Comparison of ENCODE assay signal across 10 cellular contexts in the genomic region with DNA sequence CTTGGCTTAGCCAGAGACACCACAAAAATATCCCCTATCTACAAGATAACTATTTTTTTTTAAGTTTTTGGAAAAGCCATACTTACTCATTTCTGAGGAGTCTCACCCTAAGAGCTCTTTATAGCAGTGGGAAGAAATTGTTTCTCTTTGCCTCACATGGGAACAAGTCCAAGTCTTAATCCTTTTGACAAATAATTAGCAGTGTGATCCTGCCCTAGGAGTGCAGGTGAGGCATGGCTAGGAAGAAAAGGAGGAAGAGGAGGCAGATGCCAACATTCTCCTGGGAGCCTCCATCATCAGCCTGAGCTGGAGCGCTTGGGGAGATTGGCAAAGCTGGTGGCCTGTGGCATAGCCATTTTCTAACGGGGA.
DNase-seq lines count a peak whose midpoint lies in the region; ATAC-seq and TF ChIP-seq lines count a peak whose summit lies in the region.
"Had no signal": no experiment of that assay in that cellular context is flagged by ENCODE, and none has a peak within 500 bp of the region (broad histone marks: within the 10 kb centered on the region; RNA-seq: fewer than 3 reads in every experiment).

No MANE protein-coding gene starts in this region.

- H3K27me3 Mint-ChIP-seq in activated naive CD8-positive, alpha-beta T cell treated with anti-CD3 and anti-CD28 coated beads, Interleukin-2, amount 50 U/mL, for 24 hours: no peaks in the 10 kb centered on the region
- no peaks in the 10 kb centered on the region for H3K27me3 Mint-ChIP-seq in naive B cell

- peak overlapping the region; percentile 76 for H3K27ac Mint-ChIP-seq in activated naive CD8-positive, alpha-beta T cell treated with anti-CD3 and anti-CD28 coated beads, Interleukin-2, amount 50 U/mL, for 24 hours
- peak overlapping the region in 5 of 6 donors; percentile 81 to 96 (median 86) for H3K27ac Mint-ChIP-seq in naive B cell

- TF ChIP-seq POLR2A in uterus (IDR thresholded peaks at IDR 0.05): no peak

- intact Hi-C loops in left ventricle myocardium inferior (cut with micrococcal nuclease) (no loop called here), left cardiac atrium (cut with DNase I) (no loop called here), uterus (cut with DNase I; ENCODE audit: low total_unique reads) (no loop called here)

- H3K27me3 ChIP-seq in left ventricle myocardium inferior (ENCODE audit: low read depth) (no peaks in the 10 kb centered on the region), uterus (no peaks in the 10 kb centered on the region)
- H3K27me3 ChIP-seq: SJSA1 had no signal

- DNase-seq in left ventricle myocardium inferior: no peak
- no peak for DNase-seq in left cardiac atrium
- no peak for DNase-seq in activated naive CD8-positive, alpha-beta T cell treated with anti-CD3 and anti-CD28 coated beads, Interleukin-2, amount 50 U/mL, for 24 hours
- no peak for DNase-seq in naive B cell
- DNase-seq in uterus: no peak
- no peak for DNase-seq in AG20443 (ENCODE audit: low spot score)
- DNase-seq in Ammon's horn (ENCODE audit: low spot score): no peak
- DNase-seq: NCI-H510A had no signal

- H3K36me3 ChIP-seq in left ventricle myocardium inferior (no peaks in the 10 kb centered on the region), uterus (no peaks in the 10 kb centered on the region)

- H3K4me3 Mint-ChIP-seq in activated naive CD8-positive, alpha-beta T cell treated with anti-CD3 and anti-CD28 coated beads, Interleukin-2, amount 50 U/mL, for 24 hours: no peak overlapping the region
- H3K4me3 Mint-ChIP-seq in naive B cell: peak overlapping the region in 6 of 8 donors; percentile 8 to 77 (median 66)

- TF ChIP-seq CTCF in left ventricle myocardium inferior (IDR thresholded peaks at IDR 0.05; ENCODE audit: borderline replicate concordance) (no peak), uterus (IDR thresholded peaks at IDR 0.05) (no peak)

- H3K4me1 ChIP-seq in left ventricle myocardium inferior (peaks cover 94% of the 10 kb centered on the region), uterus (peaks cover 14 to 20% of the 10 kb centered on the region in 2 donors)

- H3K4me1 Mint-ChIP-seq in activated naive CD8-positive, alpha-beta T cell treated with anti-CD3 and anti-CD28 coated beads, Interleukin-2, amount 50 U/mL, for 24 hours: peaks cover 33% of the 10 kb centered on the region
- H3K4me1 Mint-ChIP-seq in naive B cell: peaks cover 52 to 81% (median 67%) of the 10 kb centered on the region in 3 donors

- no peaks in the 10 kb centered on the region for H3K9me3 ChIP-seq in left ventricle myocardium inferior (replicated peaks)
- H3K9me3 ChIP-seq in uterus: no peaks in the 10 kb centered on the region
- H3K9me3 ChIP-seq: SJSA1 had no signal

- no peak overlapping the region for H3K4me3 ChIP-seq in left ventricle myocardium inferior
- H3K4me3 ChIP-seq in uterus: no peak overlapping the region
- H3K4me3 ChIP-seq: SJSA1 had no signal

- ATAC-seq in left cardiac atrium (no peak), naive B cell (ENCODE audit: low read depth in 2 of 2) (no peak), HG03097 (IDR thresholded peaks at IDR 0.05; ENCODE audit: low FRiP score, unreplicated experiment) (no peak)
- no peak for ATAC-seq in activated naive CD8-positive, alpha-beta T cell treated with anti-CD3 and anti-CD28 coated beads, Interleukin-2, amount 50 U/mL, for 24 hours

- no peaks in the 10 kb centered on the region for H3K9me3 Mint-ChIP-seq in activated naive CD8-positive, alpha-beta T cell treated with anti-CD3 and anti-CD28 coated beads, Interleukin-2, amount 50 U/mL, for 24 hours
- H3K9me3 Mint-ChIP-seq in naive B cell: no peaks in the 10 kb centered on the region

- peaks cover 9% of the 10 kb centered on the region for H3K36me3 Mint-ChIP-seq in activated naive CD8-positive, alpha-beta T cell treated with anti-CD3 and anti-CD28 coated beads, Interleukin-2, amount 50 U/mL, for 24 hours (ENCODE audit: low read depth)
- peaks cover 7 to 25% of the 10 kb centered on the region in 2 donors for H3K36me3 Mint-ChIP-seq in naive B cell

- peak overlapping the region; percentile 91 for H3K27ac ChIP-seq in left ventricle myocardium inferior (replicated peaks)
- H3K27ac ChIP-seq in uterus: peak overlapping the region; percentile 12 to 26
- H3K27ac ChIP-seq: SJSA1 had no signal
